Comparison of ENCODE assay signal across 1 cellular context in genomic region chr11:115193931-115194797, GRCh38.
TF ChIP-seq lines count a peak whose summit lies in the region.

No MANE protein-coding gene starts in this region.

TF ChIP-seq in HepG2, 621 proteins besides CTCF, POLR2A, EP300 and RAD21 (continued from another document):
- no peak for TF ChIP-seq ZBTB34 (CRISPR knock-in tag; IDR thresholded peaks at IDR 0.05)
- TF ChIP-seq SOX6 (IDR thresholded peaks at IDR 0.05): no peak
- no peak for TF ChIP-seq SOX6 (CRISPR knock-in tag; IDR thresholded peaks at IDR 0.05)
- TF ChIP-seq POLR2AphosphoS5 (IDR thresholded peaks at IDR 0.05; ENCODE audit: low read depth, low read length): no peak
- no peak for TF ChIP-seq NFKB2 (CRISPR knock-in tag; IDR thresholded peaks at IDR 0.05; ENCODE audit: borderline replicate concordance)
- TF ChIP-seq JARID2 (CRISPR knock-in tag; IDR thresholded peaks at IDR 0.05; ENCODE audit: insufficient replicate concordance): no peak
- no peak for TF ChIP-seq RERE (CRISPR knock-in tag; IDR thresholded peaks at IDR 0.05; ENCODE audit: low read depth)
- TF ChIP-seq FOSL2 (CRISPR knock-in tag; IDR thresholded peaks at IDR 0.05): no peak
- TF ChIP-seq ZNF17 (CRISPR knock-in tag; IDR thresholded peaks at IDR 0.05): no peak
- no peak for TF ChIP-seq RFX3 (CRISPR knock-in tag; IDR thresholded peaks at IDR 0.05)
- no peak for TF ChIP-seq CSRNP2 (CRISPR knock-in tag; conservative IDR thresholded peaks at IDR 0.05; ENCODE audit: low read depth)
- no peak for TF ChIP-seq SKI (IDR thresholded peaks at IDR 0.05; ENCODE audit: partially characterized antibody)
- TF ChIP-seq ZNF24 (IDR thresholded peaks at IDR 0.05): no peak
